ENCODE assay signal across 27 cellular contexts in the genomic region with DNA sequence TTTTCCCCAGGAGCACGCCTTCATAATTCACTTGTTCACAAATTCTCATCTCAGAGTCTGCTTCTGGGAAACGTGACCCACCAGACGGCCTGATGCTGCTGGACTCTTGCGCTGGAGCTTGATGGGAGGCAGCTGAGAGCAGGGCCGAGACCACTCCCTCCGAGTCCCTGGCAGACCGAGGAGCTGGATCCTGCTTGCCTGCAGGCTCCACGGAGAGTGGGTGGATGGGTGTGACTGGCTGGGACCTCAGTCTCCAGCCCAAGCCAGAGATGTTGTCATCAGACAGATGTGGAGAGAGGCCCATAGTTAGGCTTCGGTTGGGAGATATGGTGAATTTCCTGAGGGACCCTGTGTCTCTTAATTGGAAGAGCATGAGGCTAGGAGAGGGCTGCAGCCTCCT.
DNase-seq lines count a peak whose midpoint lies in the region; ATAC-seq and TF ChIP-seq lines count a peak whose summit lies in the region.
"Had no signal": no experiment of that assay in that cellular context is flagged by ENCODE, and none has a peak within 500 bp of the region (broad histone marks: within the 10 kb centered on the region; RNA-seq: fewer than 3 reads in every experiment).

No MANE protein-coding gene starts in this region.

- no peaks in the 10 kb centered on the region for H3K27me3 Mint-ChIP-seq in GM23338 (ENCODE audit: insufficient read depth, low read depth, poor library complexity)
- H3K27me3 Mint-ChIP-seq: dendritic cell treated with granulocyte-macrophage colony-stimulating factor and Interleukin-4, amounts not matched to agents 40 ng/mL and 50 ng/mL, for 4 days; IgD-negative memory B cell had no signal

- peaks cover 2% of the 10 kb centered on the region; the same call in 2 of the 3 replicates for H3K9me3 Mint-ChIP-seq in GM23338
- H3K9me3 Mint-ChIP-seq: activated T-cell treated with anti-CD3 and anti-CD28 coated beads, Interleukin-2, amount 50 U/mL, for 72 hours; dendritic cell treated with granulocyte-macrophage colony-stimulating factor and Interleukin-4, amounts not matched to agents 40 ng/mL and 50 ng/mL, for 4 days; IgD-negative memory B cell; naive B cell; T-cell had no signal

- peaks cover 8% of the 10 kb centered on the region; the same call in 2 of the 3 replicates for H3K4me1 Mint-ChIP-seq in GM23338
- H3K4me1 Mint-ChIP-seq: IgD-negative memory B cell, naive B cell, T-cell had no signal

- no peak overlapping the region for H3K4me3 Mint-ChIP-seq in GM23338
- H3K4me3 Mint-ChIP-seq: activated T-cell treated with anti-CD3 and anti-CD28 coated beads, Interleukin-2, amount 50 U/mL, for 72 hours; dendritic cell treated with granulocyte-macrophage colony-stimulating factor and Interleukin-4, amounts not matched to agents 40 ng/mL and 50 ng/mL, for 4 days; IgD-negative memory B cell; naive B cell; T-cell had no signal

- H3K36me3 ChIP-seq in GM23338 (ENCODE audit: insufficient read depth), result no peaks in the 10 kb centered on the region
- H3K36me3 ChIP-seq in sigmoid colon, result no peaks in the 10 kb centered on the region
- no peaks in the 10 kb centered on the region for H3K36me3 ChIP-seq in PC-9 (ENCODE audit: low read depth)
- H3K36me3 ChIP-seq: upper lobe of right lung had no signal

- TF ChIP-seq POLR2A in sigmoid colon (IDR thresholded peaks at IDR 0.05) (no peak), erythroblast (IDR thresholded peaks at IDR 0.05; ENCODE audit: low read length) (no peak)

- no peak for TF ChIP-seq CTCF in GM23338 (conservative IDR thresholded peaks at IDR 0.05; ENCODE audit: low read depth in 2 of 2)
- TF ChIP-seq CTCF in sigmoid colon (IDR thresholded peaks at IDR 0.05), result no peak
- TF ChIP-seq CTCF in PC-9 (conservative IDR thresholded peaks at IDR 0.05), result no peak
- TF ChIP-seq CTCF in RWPE1 (conservative IDR thresholded peaks at IDR 0.05; ENCODE audit: low read depth), result no peak

- H3K9me3 ChIP-seq in sigmoid colon, result no peaks in the 10 kb centered on the region
- no peaks in the 10 kb centered on the region for H3K9me3 ChIP-seq in PC-9 (ENCODE audit: insufficient read depth, low read depth)
- H3K9me3 ChIP-seq: upper lobe of right lung had no signal

- H2AFZ ChIP-seq in GM23338, result peak overlapping the region; percentile 43; the same call in 1 of the 2 replicates
- H2AFZ ChIP-seq in PC-9, result no peak overlapping the region

- CTCF ChIA-PET in PC-9 (lab: Charles Lee), result no interaction called here
- CTCF ChIA-PET in RWPE1 (lab: Yijun Ruan, JAX), result no interaction called here

- H4K20me1 ChIP-seq in GM23338 (replicated peaks; ENCODE audit: insufficient read depth), result no peaks in the 10 kb centered on the region
- no peaks in the 10 kb centered on the region; the same call in 1 of the 2 replicates for H4K20me1 ChIP-seq in PC-9 (ENCODE audit: insufficient read depth)

- no peak overlapping the region for H3K4me3 ChIP-seq in GM23338
- H3K4me3 ChIP-seq in sigmoid colon, result no peak overlapping the region
- no peak overlapping the region for H3K4me3 ChIP-seq in PC-9
- H3K4me3 ChIP-seq: upper lobe of right lung had no signal

- no peaks in the 10 kb centered on the region for H3K36me3 Mint-ChIP-seq in GM23338 (ENCODE audit: low read depth)
- H3K36me3 Mint-ChIP-seq: IgD-negative memory B cell, naive B cell, T-cell had no signal

- intact Hi-C loops in Right ventricle myocardium inferior (cut with DNase I), result no loop called here
- intact Hi-C loops in sigmoid colon (cut with DNase I), result no loop called here
- intact Hi-C loops in PC-9 (cut with micrococcal nuclease; ENCODE audit: unreplicated experiment), result no loop called here

- no peaks in the 10 kb centered on the region for H3K27me3 ChIP-seq in GM23338 (ENCODE audit: insufficient read depth)
- H3K27me3 ChIP-seq in sigmoid colon, result peaks cover 0 to 3% (median 0%) of the 10 kb centered on the region in 3 donors
- peaks cover 95% of the 10 kb centered on the region for H3K27me3 ChIP-seq in PC-9 (ENCODE audit: insufficient read depth, low read depth)
- H3K27me3 ChIP-seq: upper lobe of right lung had no signal

- H3K9me2 ChIP-seq in GM23338 (ENCODE audit: insufficient read depth), result no peaks in the 10 kb centered on the region
- H3K9me2 ChIP-seq in PC-9 (ENCODE audit: insufficient read depth), result no peaks in the 10 kb centered on the region

- H3F3A ChIP-seq in GM23338 (replicated peaks; ENCODE audit: low read depth) (no peaks in the 10 kb centered on the region), PC-9 (ENCODE audit: insufficient read depth, low read depth) (no peaks in the 10 kb centered on the region)

- ATAC-seq in GM23338 (no peak), Right ventricle myocardium inferior (peak; percentile 94), HG03457 (IDR thresholded peaks at IDR 0.05; ENCODE audit: unreplicated experiment) (no peak)
- ATAC-seq: activated T-cell treated with anti-CD3 and anti-CD28 coated beads, Interleukin-2, amount 50 U/mL, for 72 hours; esophagus mucosa; foreskin keratinocyte; HCT116; T-cell; upper lobe of right lung had no signal

- POLR2A ChIA-PET in PC-9 (lab: Charles Lee; ENCODE audit: unreplicated experiment), result no interaction called here
- POLR2A ChIA-PET in RWPE1 (lab: Yijun Ruan, JAX; ENCODE audit: low non-redundant PET), result no interaction called here

- H3K27ac Mint-ChIP-seq in GM23338, result no peak overlapping the region
- H3K27ac Mint-ChIP-seq: activated T-cell treated with anti-CD3 and anti-CD28 coated beads, Interleukin-2, amount 50 U/mL, for 72 hours; dendritic cell treated with granulocyte-macrophage colony-stimulating factor and Interleukin-4, amounts not matched to agents 40 ng/mL and 50 ng/mL, for 4 days; IgD-negative memory B cell; T-cell had no signal

- 85 to 89% methylated on average over 9 of the region's 9 CpGs for WGBS in sigmoid colon, 2 donors

- no peak overlapping the region for H3K27ac ChIP-seq in GM23338 (ENCODE audit: low read depth)
- H3K27ac ChIP-seq in sigmoid colon, result no peak overlapping the region
- no peak overlapping the region for H3K27ac ChIP-seq in PC-9
- H3K27ac ChIP-seq in RWPE1, result no peak overlapping the region
- H3K27ac ChIP-seq: foreskin keratinocyte, upper lobe of right lung had no signal

- BruUV-seq in PC-9 (replicated peaks; lab: Mats Ljungman, UMichigan), result no TSS peak

- H3K79me2 ChIP-seq in GM23338 (replicated peaks; ENCODE audit: insufficient read depth) (no peaks in the 10 kb centered on the region), PC-9 (ENCODE audit: low read depth) (no peaks in the 10 kb centered on the region)

- DNase-seq in GM23338 (ENCODE audit: low spot score) (no peak), Right ventricle myocardium inferior (ENCODE audit: missing footprints) (peak; percentile 85), mucosa of gallbladder (ENCODE audit: low spot score) (peak; percentile 27), sigmoid colon (peak; percentile 70), PC-9 (no peak), erythroblast (lab: John Stamatoyannopoulos, UW) (no peak), RWPE1 (ENCODE audit: low spot score) (no peak)
- DNase-seq: activated CD4-positive, alpha-beta T cell treated with anti-CD3 and anti-CD28 coated beads, Interleukin-2, amount 50 U/mL, for 48 hours; activated naive CD4-positive, alpha-beta T cell; activated T-cell treated with anti-CD3 and anti-CD28 coated beads, Interleukin-2, amount 50 U/mL, for 72 hours; C1 segment of cervical spinal cord; COR-L47; foreskin keratinocyte; naive B cell; NCI-H1436 treated with DMSO at 0.1 percent for 48 hours; NCI-H446; NCI-H774; occipital lobe; small intestine; stimulated activated naive CD4-positive, alpha-beta T cell; T-cell; upper lobe of right lung had no signal

- no peak for TF ChIP-seq EP300 in sigmoid colon (IDR thresholded peaks at IDR 0.05)

- H3K4me2 ChIP-seq in GM23338 (no peak overlapping the region), PC-9 (no peak overlapping the region)

- peaks cover 7% of the 10 kb centered on the region; the same call in 1 of the 2 replicates for H3K4me1 ChIP-seq in GM23338 (ENCODE audit: insufficient read depth)
- H3K4me1 ChIP-seq in sigmoid colon, result no peaks in the 10 kb centered on the region
- H3K4me1 ChIP-seq in PC-9 (replicated peaks; ENCODE audit: insufficient read depth), result no peaks in the 10 kb centered on the region
- H3K4me1 ChIP-seq: foreskin keratinocyte, upper lobe of right lung had no signal

TF ChIP-seq in GM23338, 12 proteins besides CTCF, POLR2A, EP300 and RAD21 (continues in another document):
- TF ChIP-seq ZNF331 (CRISPR knock-in tag; IDR thresholded peaks at IDR 0.05; ENCODE audit: low read depth) (no peak), POLR2AphosphoS5 (IDR thresholded peaks at IDR 0.05; ENCODE audit: low read depth) (no peak), ZNF114 (CRISPR knock-in tag; IDR thresholded peaks at IDR 0.05) (no peak), CREB1 (CRISPR knock-in tag; IDR thresholded peaks at IDR 0.05; ENCODE audit: low read depth) (no peak), EZH2phosphoT487 (IDR thresholded peaks at IDR 0.05; ENCODE audit: unreplicated experiment) (no peak), STAT1 (IDR thresholded peaks at IDR 0.05; ENCODE audit: unreplicated experiment) (no peak), JUNB (IDR thresholded peaks at IDR 0.05; ENCODE audit: unreplicated experiment) (no peak), NANOG (IDR thresholded peaks at IDR 0.05; ENCODE audit: borderline replicate concordance) (no peak)

Comparison
In these comparisons a context has a peak if more than half of its experiments do, and no peak if none do; other contexts are left out.
1. DNase-seq: peak in Right ventricle myocardium inferior (single experiment), mucosa of gallbladder (single experiment) and sigmoid colon (single experiment); none in GM23338 (single experiment), PC-9 (0 of 2), erythroblast (0 of 2) and RWPE1 (single experiment).